In genomic region chr6:69867075-69867911, GRCh38 we compare ENCODE assay signal across 1 cellular context.
TF ChIP-seq lines count a peak whose summit lies in the region.

No MANE protein-coding gene starts in this region.

TF ChIP-seq in HepG2, 621 proteins besides CTCF, POLR2A, EP300 and RAD21 (continued from another document and continues in another):
- TF ChIP-seq ZNF441 (CRISPR knock-in tag; IDR thresholded peaks at IDR 0.05; ENCODE audit: borderline replicate concordance) (no peak), TP53 (CRISPR knock-in tag; conservative IDR thresholded peaks at IDR 0.05) (no peak), HBP1 (CRISPR knock-in tag; IDR thresholded peaks at IDR 0.05; ENCODE audit: low read depth) (no peak), ZEB1 (IDR thresholded peaks at IDR 0.05; ENCODE audit: insufficient replicate concordance, low read depth) (no peak), NCOA1 (CRISPR knock-in tag; IDR thresholded peaks at IDR 0.05) (no peak), SMC3 (IDR thresholded peaks at IDR 0.05; ENCODE audit: low read length) (no peak), UBTF (CRISPR knock-in tag; IDR thresholded peaks at IDR 0.05) (peak; percentile 98), ZNF687 (CRISPR knock-in tag; IDR thresholded peaks at IDR 0.05) (peak; percentile 61), FOXJ3 (CRISPR knock-in tag; IDR thresholded peaks at IDR 0.05; ENCODE audit: borderline replicate concordance) (no peak), ZNF503 (CRISPR knock-in tag; IDR thresholded peaks at IDR 0.05) (no peak), FUBP1 (CRISPR knock-in tag; IDR thresholded peaks at IDR 0.05; ENCODE audit: borderline replicate concordance) (no peak), ZNF607 (CRISPR knock-in tag; IDR thresholded peaks at IDR 0.05; ENCODE audit: borderline replicate concordance) (0 out of 2 replicates have a peak, but pooled peaks have one; percentile 34), ZBTB1 (CRISPR knock-in tag; IDR thresholded peaks at IDR 0.05; ENCODE audit: borderline replicate concordance) (no peak), ZNF737 (CRISPR knock-in tag; IDR thresholded peaks at IDR 0.05; ENCODE audit: borderline replicate concordance) (no peak), PLRG1 (conservative IDR thresholded peaks at IDR 0.05) (no peak), KIAA2018 (CRISPR knock-in tag; IDR thresholded peaks at IDR 0.05; ENCODE audit: borderline replicate concordance) (no peak), SMAD3 (CRISPR knock-in tag; IDR thresholded peaks at IDR 0.05) (no peak), ZXDC (CRISPR knock-in tag; IDR thresholded peaks at IDR 0.05) (no peak), PAF1 (CRISPR knock-in tag; IDR thresholded peaks at IDR 0.05) (no peak), ZFP36 (IDR thresholded peaks at IDR 0.05; ENCODE audit: borderline replicate concordance, low read depth, low read length, partially characterized antibody) (no peak), CREB1 (IDR thresholded peaks at IDR 0.05) (no peak), CREB1 (CRISPR knock-in tag; IDR thresholded peaks at IDR 0.05) (no peak), PRDM4 (CRISPR knock-in tag; IDR thresholded peaks at IDR 0.05; ENCODE audit: borderline replicate concordance) (no peak)
